In genomic region chr15:78033864-78034263, GRCh38 we compare ENCODE assay signal across 11 cellular contexts. TPM values are rescaled to one million over a fixed set of nuclear protein-coding genes. Genes with fewer than 3 reads are reported as not detected.
DNase-seq lines count a peak whose midpoint lies in the region; ATAC-seq, FAIRE-seq and TF ChIP-seq lines count a peak whose summit lies in the region.
"Had no signal": no experiment of that assay in that cellular context is flagged by ENCODE, and none has a peak within 500 bp of the region (broad histone marks: within the 10 kb centered on the region; RNA-seq: fewer than 3 reads in every experiment).

No MANE protein-coding gene starts in this region.

- no peaks in the 10 kb centered on the region for H3K9me2 ChIP-seq in Karpas-422 (replicated peaks; ENCODE audit: insufficient read depth, low read length)

- peaks cover 57% of the 10 kb centered on the region for H3K4me1 ChIP-seq in CD8-positive, alpha-beta T cell (ENCODE audit: insufficient read depth, low read length)
- H3K4me1 ChIP-seq in Karpas-422 (ENCODE audit: low read length) = peaks cover 34% of the 10 kb centered on the region
- peaks cover 62% of the 10 kb centered on the region for H3K4me1 ChIP-seq in lower lobe of right lung
- H3K4me1 ChIP-seq in kidney (ENCODE audit: control insufficient read depth in 1 of 2, insufficient read depth in 1 of 2, low read depth in 1 of 2, low read length in 2 of 2) = peaks cover 10 to 22% of the 10 kb centered on the region in 2 donors

- H3K4me3 Mint-ChIP-seq in CD8-positive, alpha-beta T cell = peak overlapping the region; percentile 76
- H3K4me3 Mint-ChIP-seq in activated CD8-positive, alpha-beta T cell treated with anti-CD3 and anti-CD28 coated beads for 36 hours = no peak overlapping the region

- TF ChIP-seq POLR2A in erythroblast (IDR thresholded peaks at IDR 0.05; ENCODE audit: low read length) = no peak

- DNase-seq in CD8-positive, alpha-beta T cell = peak; percentile 26 to 85 (median 65)
- DNase-seq in Karpas-422 = no peak
- DNase-seq in activated CD8-positive, alpha-beta T cell treated with anti-CD3 and anti-CD28 coated beads for 36 hours = peak; percentile 57
- no peak for DNase-seq in lower lobe of right lung
- no peak for DNase-seq in kidney
- no peak for DNase-seq in iPS-NIHi7 (ENCODE audit: extremely low spot score)
- no peak for DNase-seq in erythroblast (lab: John Stamatoyannopoulos, UW)
- DNase-seq: NCI-H1930, tibial artery had no signal

- no peaks in the 10 kb centered on the region for H3K27me3 Mint-ChIP-seq in CD8-positive, alpha-beta T cell (ENCODE audit: low read depth)
- no peaks in the 10 kb centered on the region for H3K27me3 Mint-ChIP-seq in activated CD8-positive, alpha-beta T cell treated with anti-CD3 and anti-CD28 coated beads for 36 hours
- H3K27me3 Mint-ChIP-seq: progenitor cell of endocrine pancreas had no signal

- POLR2A ChIA-PET in CD8-positive, alpha-beta T cell (lab: Charles Lee) = interaction anchor here (0.6 to 4.8 kb wide), 11 partner anchors 9 to 546 kb away, joined by 3 to 44 read pairs (median 10); no protein-coding TSS in a partner anchor
- POLR2A ChIA-PET in activated CD8-positive, alpha-beta T cell treated with anti-CD3 and anti-CD28 coated beads for 36 hours (lab: Charles Lee) = interaction anchor here (1.0 to 4.5 kb wide), 10 partner anchors 15 to 404 kb away, joined by 3 to 31 read pairs (median 6); partner anchors contain the start of genes IREB2 and TBC1D2B

- H3K9me3 Mint-ChIP-seq in CD8-positive, alpha-beta T cell = no peaks in the 10 kb centered on the region
- no peaks in the 10 kb centered on the region for H3K9me3 Mint-ChIP-seq in activated CD8-positive, alpha-beta T cell treated with anti-CD3 and anti-CD28 coated beads for 36 hours

- H3K27ac ChIP-seq in CD8-positive, alpha-beta T cell (ENCODE audit: low read depth, low read length) = peak overlapping the region; percentile 59
- H3K27ac ChIP-seq in Karpas-422 (ENCODE audit: low read length) (no peak overlapping the region), lower lobe of right lung (peak overlapping the region; percentile 68), kidney (ENCODE audit: low read depth in 2 of 2, low read length in 2 of 2) (no peak overlapping the region)

- H3K4me1 Mint-ChIP-seq in CD8-positive, alpha-beta T cell (ENCODE audit: low read depth) = peaks cover 76% of the 10 kb centered on the region
- H3K4me1 Mint-ChIP-seq in activated CD8-positive, alpha-beta T cell treated with anti-CD3 and anti-CD28 coated beads for 36 hours (ENCODE audit: low read depth) = peaks cover 72% of the 10 kb centered on the region

- H2AFZ ChIP-seq in Karpas-422 (ENCODE audit: low read length) = no peak overlapping the region

- peak overlapping the region; percentile 97 for H3K27ac Mint-ChIP-seq in CD8-positive, alpha-beta T cell
- peak overlapping the region; percentile 67 for H3K27ac Mint-ChIP-seq in activated CD8-positive, alpha-beta T cell treated with anti-CD3 and anti-CD28 coated beads for 36 hours

- H3K79me2 ChIP-seq in Karpas-422 (ENCODE audit: low read length) = peaks cover 22% of the 10 kb centered on the region; the same call in 1 of the 2 replicates

- peak; percentile 55 for ATAC-seq in CD8-positive, alpha-beta T cell
- ATAC-seq in activated CD8-positive, alpha-beta T cell treated with anti-CD3 and anti-CD28 coated beads for 36 hours = no peak
- ATAC-seq in lower lobe of right lung (no peak), HG02623 (IDR thresholded peaks at IDR 0.05; ENCODE audit: unreplicated experiment) (no peak)

- H3K4me2 ChIP-seq in Karpas-422 (ENCODE audit: low read depth, low read length, poor library complexity, severe bottlenecking) = peak overlapping the region; percentile 14

- H3K4me3 ChIP-seq in CD8-positive, alpha-beta T cell (ENCODE audit: low read depth, low read length) = no peak overlapping the region
- H3K4me3 ChIP-seq in Karpas-422 (ENCODE audit: low read length) (no peak overlapping the region), lower lobe of right lung (no peak overlapping the region), kidney (ENCODE audit: low read length in 2 of 2) (no peak overlapping the region)
- H3K4me3 ChIP-seq: tibial artery had no signal

- no peaks in the 10 kb centered on the region for H3K27me3 ChIP-seq in CD8-positive, alpha-beta T cell (ENCODE audit: insufficient read depth, low read length)
- H3K27me3 ChIP-seq in Karpas-422 (ENCODE audit: low read length) (no peaks in the 10 kb centered on the region), lower lobe of right lung (ENCODE audit: low read depth) (no peaks in the 10 kb centered on the region)
- H3K27me3 ChIP-seq: tibial artery had no signal

- no peak for TF ChIP-seq CTCF in CD8-positive, alpha-beta T cell (IDR thresholded peaks at IDR 0.05)
- TF ChIP-seq CTCF in activated CD8-positive, alpha-beta T cell treated with anti-CD3 and anti-CD28 coated beads for 36 hours (IDR thresholded peaks at IDR 0.05) = no peak
- TF ChIP-seq CTCF in lower lobe of right lung (IDR thresholded peaks at IDR 0.05) (no peak), kidney (IDR thresholded peaks at IDR 0.05; ENCODE audit: borderline replicate concordance, extremely low read depth, insufficient read depth) (no peak)

- no peak for FAIRE-seq in kidney (lab: Jason Lieb, UNC)

- H3K36me3 ChIP-seq in CD8-positive, alpha-beta T cell (ENCODE audit: insufficient read depth, low read length) = peaks cover 5% of the 10 kb centered on the region
- H3K36me3 ChIP-seq in Karpas-422 (ENCODE audit: insufficient read depth, low read length) = no peaks in the 10 kb centered on the region
- H3K36me3 ChIP-seq in lower lobe of right lung = peaks cover 19% of the 10 kb centered on the region
- H3K36me3 ChIP-seq in kidney (ENCODE audit: control insufficient read depth in 1 of 2, insufficient read depth in 2 of 2, low read length in 2 of 2) = peaks cover 3 to 8% of the 10 kb centered on the region in 2 donors

- H3K36me3 Mint-ChIP-seq in CD8-positive, alpha-beta T cell = peaks cover 35% of the 10 kb centered on the region
- H3K36me3 Mint-ChIP-seq in activated CD8-positive, alpha-beta T cell treated with anti-CD3 and anti-CD28 coated beads for 36 hours (ENCODE audit: low read depth) = peaks cover 27% of the 10 kb centered on the region

- H3K9ac ChIP-seq in Karpas-422 (ENCODE audit: low read length) (no peak overlapping the region), kidney (ENCODE audit: low read length in 2 of 2) (no peak overlapping the region)

- intact Hi-C loops in CD8-positive, alpha-beta T cell (cut with DNase I, micrococcal nuclease) = loop anchor here (1.0 to 10.0 kb wide), 7 partner anchors 15 to 75 kb away; partner anchors contain the start of gene TBC1D2B (in 2 of the 2)
- intact Hi-C loops in activated CD8-positive, alpha-beta T cell treated with anti-CD3 and anti-CD28 coated beads for 36 hours (cut with micrococcal nuclease) = loop anchor here (2.0 kb wide), 1 partner anchor 35 kb away; no protein-coding TSS in a partner anchor
- intact Hi-C loops in lower lobe of right lung (cut with DNase I) (no loop called here), kidney (cut with DNase I) (no loop called here)

- CTCF ChIA-PET in CD8-positive, alpha-beta T cell (lab: Charles Lee) = interaction anchor here (0.8 to 5.5 kb wide), 15 partner anchors 10 to 144 kb away, joined by 3 to 56 read pairs (median 6); partner anchors contain the start of gene CIB2
- CTCF ChIA-PET in activated CD8-positive, alpha-beta T cell treated with anti-CD3 and anti-CD28 coated beads for 36 hours (lab: Charles Lee) = interaction anchor here (0.9 to 4.9 kb wide), 14 partner anchors 10 to 75 kb away, joined by 3 to 44 read pairs (median 8); partner anchors contain the start of gene TBC1D2B

- no peaks in the 10 kb centered on the region for H3K9me3 ChIP-seq in CD8-positive, alpha-beta T cell (ENCODE audit: low read length)
- H3K9me3 ChIP-seq in Karpas-422 (ENCODE audit: low read length) (no peaks in the 10 kb centered on the region), lower lobe of right lung (no peaks in the 10 kb centered on the region), kidney (ENCODE audit: control insufficient read depth in 1 of 2, low read length in 2 of 2) (no peaks in the 10 kb centered on the region)
- H3K9me3 ChIP-seq: tibial artery had no signal

- H4K20me1 ChIP-seq in Karpas-422 (ENCODE audit: insufficient read depth, low read depth, low read length) = no peaks in the 10 kb centered on the region

RNA-seq across cellular contexts. Expression of gene TBC1D2B, which starts 43.6 kb away (rescaled TPM):
- total RNA-seq in CD8-positive, alpha-beta T cell = 100 to 1,000 TPM in 1 of 2 experiments, 10 to 100 TPM in 1; 88.7 to 101 TPM
- 20.1 and 38.9 TPM in 2 replicates for total RNA-seq in Karpas-422 (2014; rRNA removed; shearing (Covaris generic); ENCODE audit: low replicate concordance)
- 10 to 100 TPM; 62.9 to 65.7 TPM for total RNA-seq in activated CD8-positive, alpha-beta T cell treated with anti-CD3 and anti-CD28 coated beads for 36 hours
- total RNA-seq in lower lobe of right lung (69.8 TPM), kidney (41.6 TPM)
- polyA plus RNA-seq in kidney (ENCODE audit: insufficient read depth, low read depth, low replicate concordance) = 8.5 TPM

RNA-seq across cellular contexts. Expression of gene SH2D7, which starts 58.5 kb away (rescaled TPM):
- not detected for total RNA-seq in CD8-positive, alpha-beta T cell
- total RNA-seq in Karpas-422 (2014; rRNA removed; shearing (Covaris generic); ENCODE audit: low replicate concordance) = not detected in 2 replicates
- not detected for total RNA-seq in activated CD8-positive, alpha-beta T cell treated with anti-CD3 and anti-CD28 coated beads for 36 hours
- total RNA-seq in lower lobe of right lung (not detected), kidney (not detected)
- not detected for polyA plus RNA-seq in kidney (ENCODE audit: insufficient read depth, low read depth, low replicate concordance)
- total RNA-seq: progenitor cell of endocrine pancreas had no signal

Comparison
In these comparisons a context has a peak if more than half of its experiments do, and no peak if none do; other contexts are left out.
1. DNase-seq: peak in CD8-positive, alpha-beta T cell (7 of 7) and activated CD8-positive, alpha-beta T cell treated with anti-CD3 and anti-CD28 coated beads for 36 hours (single experiment); none in Karpas-422 (single experiment), lower lobe of right lung (single experiment), kidney (single experiment), iPS-NIHi7 (single experiment) and erythroblast (0 of 2).
2. H3K27ac ChIP-seq: peak in CD8-positive, alpha-beta T cell (single experiment) and lower lobe of right lung (single experiment); none in Karpas-422 (single experiment) and kidney (0 of 2).
3. intact Hi-C loops: an anchor here in CD8-positive, alpha-beta T cell (1.0 to 10.0 kb wide) and activated CD8-positive, alpha-beta T cell treated with anti-CD3 and anti-CD28 coated beads for 36 hours (2.0 kb wide); none called in lower lobe of right lung and kidney.